1 cellular context compared by ENCODE assay signal in the genomic region with DNA sequence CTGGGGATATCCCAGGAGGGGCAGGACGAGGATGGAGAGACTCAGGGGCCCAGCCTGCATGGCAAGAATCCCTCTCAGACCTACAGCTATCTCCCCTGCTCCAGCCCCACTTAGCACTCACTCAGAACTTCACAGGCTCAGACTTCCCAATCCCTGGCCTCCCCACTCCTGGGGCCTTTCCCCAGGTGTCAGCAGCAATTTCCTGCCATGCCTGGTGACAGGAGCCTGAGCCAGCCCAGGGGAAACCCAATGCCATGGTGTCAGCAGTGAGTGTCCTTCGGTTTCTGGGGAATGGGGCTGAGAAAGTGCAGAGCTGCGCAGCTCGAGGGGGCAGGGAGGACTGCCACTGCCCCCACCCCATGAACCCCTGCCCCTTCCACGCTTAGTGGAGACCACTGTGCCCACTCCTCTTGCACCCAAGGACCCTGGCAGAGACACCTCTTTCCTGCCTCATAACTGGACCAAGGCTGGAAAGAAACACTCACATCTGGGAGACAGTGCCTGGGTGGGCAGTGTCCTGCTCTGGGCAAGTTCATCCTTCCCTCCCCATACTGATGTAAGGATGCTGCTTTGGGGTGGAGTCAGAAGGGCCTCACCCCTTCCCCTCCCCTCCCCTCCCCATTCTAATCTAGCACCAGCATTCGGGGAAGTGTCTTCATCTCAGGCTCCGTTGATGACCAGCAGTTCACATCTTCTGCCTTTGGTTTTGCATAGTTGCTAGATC.
TF ChIP-seq lines count a peak whose summit lies in the region.

No MANE protein-coding gene starts in this region.

TF ChIP-seq in K562, 482 proteins besides CTCF, POLR2A, EP300 and RAD21:
- no peak for TF ChIP-seq ZC3H4 (CRISPR knock-in tag; IDR thresholded peaks at IDR 0.05; ENCODE audit: borderline replicate concordance)
- TF ChIP-seq, protein P1, sequence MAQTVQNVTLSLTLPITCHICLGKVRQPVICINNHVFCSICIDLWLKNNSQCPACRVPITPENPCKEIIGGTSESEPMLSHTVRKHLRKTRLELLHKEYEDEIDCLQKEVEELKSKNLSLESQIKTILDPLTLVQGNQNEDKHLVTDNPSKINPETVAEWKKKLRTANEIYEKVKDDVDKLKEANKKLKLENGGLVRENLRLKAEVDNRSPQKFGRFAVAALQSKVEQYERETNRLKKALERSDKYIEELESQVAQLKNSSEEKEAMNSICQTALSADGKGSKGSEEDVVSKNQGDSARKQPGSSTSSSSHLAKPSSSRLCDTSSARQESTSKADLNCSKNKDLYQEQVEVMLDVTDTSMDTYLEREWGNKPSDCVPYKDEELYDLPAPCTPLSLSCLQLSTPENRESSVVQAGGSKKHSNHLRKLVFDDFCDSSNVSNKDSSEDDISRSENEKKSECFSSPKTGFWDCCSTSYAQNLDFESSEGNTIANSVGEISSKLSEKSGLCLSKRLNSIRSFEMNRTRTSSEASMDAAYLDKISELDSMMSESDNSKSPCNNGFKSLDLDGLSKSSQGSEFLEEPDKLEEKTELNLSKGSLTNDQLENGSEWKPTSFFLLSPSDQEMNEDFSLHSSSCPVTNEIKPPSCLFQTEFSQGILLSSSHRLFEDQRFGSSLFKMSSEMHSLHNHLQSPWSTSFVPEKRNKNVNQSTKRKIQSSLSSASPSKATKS (CRISPR knock-in tag; IDR thresholded peaks at IDR 0.05) = no peak
- TF ChIP-seq, protein P2, sequence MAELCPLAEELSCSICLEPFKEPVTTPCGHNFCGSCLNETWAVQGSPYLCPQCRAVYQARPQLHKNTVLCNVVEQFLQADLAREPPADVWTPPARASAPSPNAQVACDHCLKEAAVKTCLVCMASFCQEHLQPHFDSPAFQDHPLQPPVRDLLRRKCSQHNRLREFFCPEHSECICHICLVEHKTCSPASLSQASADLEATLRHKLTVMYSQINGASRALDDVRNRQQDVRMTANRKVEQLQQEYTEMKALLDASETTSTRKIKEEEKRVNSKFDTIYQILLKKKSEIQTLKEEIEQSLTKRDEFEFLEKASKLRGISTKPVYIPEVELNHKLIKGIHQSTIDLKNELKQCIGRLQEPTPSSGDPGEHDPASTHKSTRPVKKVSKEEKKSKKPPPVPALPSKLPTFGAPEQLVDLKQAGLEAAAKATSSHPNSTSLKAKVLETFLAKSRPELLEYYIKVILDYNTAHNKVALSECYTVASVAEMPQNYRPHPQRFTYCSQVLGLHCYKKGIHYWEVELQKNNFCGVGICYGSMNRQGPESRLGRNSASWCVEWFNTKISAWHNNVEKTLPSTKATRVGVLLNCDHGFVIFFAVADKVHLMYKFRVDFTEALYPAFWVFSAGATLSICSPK (IDR thresholded peaks at IDR 0.05; ENCODE audit: borderline replicate concordance) = no peak
- TF ChIP-seq MAZ (CRISPR knock-in tag; conservative IDR thresholded peaks at IDR 0.05 in 1 of 2, IDR thresholded peaks at IDR 0.05 in 1 of 2) = no peak
- no peak for TF ChIP-seq DMBX1 (CRISPR knock-in tag; IDR thresholded peaks at IDR 0.05; ENCODE audit: borderline replicate concordance)
